ENCODE assay signal across 8 cellular contexts in the genomic region with DNA sequence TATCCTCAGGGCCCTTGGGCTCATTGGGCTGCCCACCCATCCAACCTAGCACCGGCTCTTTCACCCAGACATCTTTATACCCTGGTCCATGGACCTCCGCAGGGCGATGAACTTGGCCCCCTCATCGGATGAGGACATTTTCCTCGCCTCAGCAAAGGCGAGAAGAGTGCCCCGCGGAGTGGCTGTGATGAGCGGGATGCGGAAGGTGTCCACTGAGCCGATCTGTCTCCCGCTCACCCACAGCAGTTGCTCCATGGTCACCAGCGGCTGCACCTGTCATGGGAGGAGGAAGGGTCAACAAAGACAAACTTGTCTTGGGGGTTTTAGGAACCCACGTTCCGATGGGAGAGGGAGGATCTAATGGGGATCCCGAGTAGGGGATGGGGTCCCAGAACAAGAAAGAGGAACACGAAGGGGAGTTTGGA. TPM values are rescaled to one million over a fixed set of nuclear protein-coding genes. Genes with fewer than 3 reads are reported as not detected.
DNase-seq lines count a peak whose midpoint lies in the region; ATAC-seq and TF ChIP-seq lines count a peak whose summit lies in the region.

No MANE protein-coding gene starts in this region.

- CTCF ChIA-PET in SK-N-SH (lab: Yijun Ruan, JAX) = interaction anchor here (0.7 to 2.7 kb wide), 3 partner anchors 91 to 181 kb away, joined by 3 to 14 read pairs (median 4); partner anchors contain the start of genes DDAH2 and LY6G5C

- TF ChIP-seq EP300 in SK-N-SH (IDR thresholded peaks at IDR 0.05; ENCODE audit: borderline replicate concordance in 1 of 2, low read depth in 1 of 2, low read length in 1 of 2) = no peak

- H3K4me3 ChIP-seq in SK-N-SH (ENCODE audit: low read depth in 2 of 2, low read length in 1 of 2) (peak overlapping the region; percentile 78 to 98), kidney epithelial cell (ENCODE audit: low read depth, low read length) (peak overlapping the region; percentile 93), subcutaneous abdominal adipose tissue (ENCODE audit: low read depth in 1 of 5, low read length in 5 of 5) (peak overlapping the region; percentile 86 to 97 (median 92))

- H3K9me3 Mint-ChIP-seq in activated naive CD8-positive, alpha-beta T cell treated with anti-CD3 and anti-CD28 coated beads, Interleukin-2, amount 50 U/mL, for 24 hours = no peaks in the 10 kb centered on the region

- peaks cover 8% of the 10 kb centered on the region for H3K36me3 Mint-ChIP-seq in activated naive CD8-positive, alpha-beta T cell treated with anti-CD3 and anti-CD28 coated beads, Interleukin-2, amount 50 U/mL, for 24 hours (ENCODE audit: low read depth)

- no peak for TF ChIP-seq RAD21 in SK-N-SH (IDR thresholded peaks at IDR 0.05; ENCODE audit: low read length)

- H3K27ac Mint-ChIP-seq in activated naive CD8-positive, alpha-beta T cell treated with anti-CD3 and anti-CD28 coated beads, Interleukin-2, amount 50 U/mL, for 24 hours = peak overlapping the region; percentile 96

- DNase-seq in SK-N-SH = peak; percentile 30
- DNase-seq in activated naive CD8-positive, alpha-beta T cell treated with anti-CD3 and anti-CD28 coated beads, Interleukin-2, amount 50 U/mL, for 24 hours = no peak
- DNase-seq in kidney epithelial cell (ENCODE audit: low read depth) = no peak
- no peak for DNase-seq in middle frontal gyrus (ENCODE audit: extremely low spot score, low spot score)
- no peak for DNase-seq in mucosa of gallbladder (ENCODE audit: low spot score)
- no peak for DNase-seq in GOT3 (lab: John Stamatoyannopoulos, UW)

- POLR2A ChIA-PET in SK-N-SH (lab: Yijun Ruan, JAX) = interaction anchor here (0.7 to 2.4 kb wide), 6 partner anchors 19 to 132 kb away, joined by 3 to 16 read pairs (median 4); partner anchors contain the start of genes EHMT2, HSPA1A and HSPA1L

- H3K27me3 ChIP-seq in SK-N-SH (ENCODE audit: insufficient read depth) (no peaks in the 10 kb centered on the region), kidney epithelial cell (ENCODE audit: control insufficient read depth, insufficient read depth, low read length) (no peaks in the 10 kb centered on the region), subcutaneous abdominal adipose tissue (ENCODE audit: control insufficient read depth in 5 of 5, insufficient read depth in 4 of 5, low read length in 5 of 5) (no peaks in the 10 kb centered on the region)

- H3K9me3 ChIP-seq in SK-N-SH = no peaks in the 10 kb centered on the region
- no peaks in the 10 kb centered on the region for H3K9me3 ChIP-seq in subcutaneous abdominal adipose tissue (ENCODE audit: control insufficient read depth in 5 of 5, low read length in 5 of 5)

- H3K9ac ChIP-seq in SK-N-SH (peak overlapping the region; percentile 67), subcutaneous abdominal adipose tissue (ENCODE audit: low read length in 5 of 5) (peak overlapping the region; percentile 81 to 86 (median 84))

- peaks cover 10% of the 10 kb centered on the region for H3K79me2 ChIP-seq in SK-N-SH (ENCODE audit: insufficient read depth)

- no peak for ATAC-seq in SK-N-SH treated with all-trans-retinoic acid at 6 μM for 48 hours
- ATAC-seq in activated naive CD8-positive, alpha-beta T cell treated with anti-CD3 and anti-CD28 coated beads, Interleukin-2, amount 50 U/mL, for 24 hours = no peak

- H3K4me3 Mint-ChIP-seq in activated naive CD8-positive, alpha-beta T cell treated with anti-CD3 and anti-CD28 coated beads, Interleukin-2, amount 50 U/mL, for 24 hours = peak overlapping the region; percentile 90

- H3K4me2 ChIP-seq in SK-N-SH = peak overlapping the region; percentile 100

- no peaks in the 10 kb centered on the region for H3K9me2 ChIP-seq in SK-N-SH

- H2AFZ ChIP-seq in SK-N-SH (ENCODE audit: low read depth) = peak overlapping the region; percentile 82

- peaks cover 0 to 14% of the 10 kb centered on the region in 2 experiments; a peak in 1 of 4 replicates for H3K4me1 ChIP-seq in SK-N-SH (ENCODE audit: control insufficient read depth in 1 of 2, insufficient read depth in 2 of 2, low read depth in 1 of 2, low read length in 1 of 2)
- peaks cover 3 to 26% (median 22%) of the 10 kb centered on the region in 5 donors for H3K4me1 ChIP-seq in subcutaneous abdominal adipose tissue (ENCODE audit: control insufficient read depth in 5 of 5, insufficient read depth in 5 of 5, low read length in 5 of 5)

- WGBS in SK-N-SH (ENCODE audit: low lambda C conversion rate) = 34% methylated on average over 17 of the region's 17 CpGs

- no peaks in the 10 kb centered on the region for H4K20me1 ChIP-seq in SK-N-SH (ENCODE audit: insufficient read depth)

- H3K27ac ChIP-seq in SK-N-SH (ENCODE audit: low read depth in 2 of 2, low read length in 1 of 2) (no peak overlapping the region), subcutaneous abdominal adipose tissue (ENCODE audit: low read depth, low read length) (peak overlapping the region; percentile 67)

- peaks cover 4 to 11% of the 10 kb centered on the region in 2 experiments for H3K36me3 ChIP-seq in SK-N-SH (replicated peaks in 1 of 2; ENCODE audit: control insufficient read depth in 1 of 2, insufficient read depth in 2 of 2, low read length in 1 of 2)
- peaks cover 1% of the 10 kb centered on the region for H3K36me3 ChIP-seq in kidney epithelial cell (ENCODE audit: control insufficient read depth, insufficient read depth, low read length)
- H3K36me3 ChIP-seq in subcutaneous abdominal adipose tissue (ENCODE audit: control insufficient read depth in 5 of 5, insufficient read depth in 5 of 5, low read length in 5 of 5) = peaks cover 0 to 41% (median 30%) of the 10 kb centered on the region in 5 donors

- H3K27me3 Mint-ChIP-seq in activated naive CD8-positive, alpha-beta T cell treated with anti-CD3 and anti-CD28 coated beads, Interleukin-2, amount 50 U/mL, for 24 hours = peaks cover 3% of the 10 kb centered on the region

- no peak for TF ChIP-seq CTCF in SK-N-SH (IDR thresholded peaks at IDR 0.05)
- no peak for TF ChIP-seq CTCF in kidney epithelial cell (IDR thresholded peaks at IDR 0.05; ENCODE audit: insufficient read depth, low read length, poor library complexity, severe bottlenecking)

- peaks cover 38% of the 10 kb centered on the region for H3K4me1 Mint-ChIP-seq in activated naive CD8-positive, alpha-beta T cell treated with anti-CD3 and anti-CD28 coated beads, Interleukin-2, amount 50 U/mL, for 24 hours

- peaks cover 15% of the 10 kb centered on the region for H3F3A ChIP-seq in SK-N-SH (replicated peaks; ENCODE audit: insufficient read depth)

TF ChIP-seq in SK-N-SH, 30 proteins besides CTCF, POLR2A, EP300 and RAD21:
- TF ChIP-seq YY1 (IDR thresholded peaks at IDR 0.05; ENCODE audit: low read depth) (no peak), MEF2A (IDR thresholded peaks at IDR 0.05; ENCODE audit: borderline replicate concordance, low read depth) (no peak), SMC3 (IDR thresholded peaks at IDR 0.05; ENCODE audit: low read depth, low read length) (no peak)

TF ChIP-seq in SK-N-SH treated with all-trans-retinoic acid at 6 μM for 48 hours, 23 proteins besides CTCF, POLR2A, EP300 and RAD21 (continues in another document):
- TF ChIP-seq OSR1 (CRISPR knock-in tag; IDR thresholded peaks at IDR 0.05) = no peak
- no peak for TF ChIP-seq ZNF70 (CRISPR knock-in tag; IDR thresholded peaks at IDR 0.05)
- no peak for TF ChIP-seq RARB (CRISPR knock-in tag; IDR thresholded peaks at IDR 0.05)
- TF ChIP-seq GLIS3 (CRISPR knock-in tag; IDR thresholded peaks at IDR 0.05) = no peak
- TF ChIP-seq SNAI2 (CRISPR knock-in tag; IDR thresholded peaks at IDR 0.05) = no peak
- TF ChIP-seq ZFP3 (CRISPR knock-in tag; IDR thresholded peaks at IDR 0.05) = no peak
- TF ChIP-seq ESRRG (CRISPR knock-in tag; IDR thresholded peaks at IDR 0.05) = no peak
- TF ChIP-seq TCF4 (CRISPR knock-in tag; IDR thresholded peaks at IDR 0.05; ENCODE audit: borderline replicate concordance) = no peak
- TF ChIP-seq BACH2 (CRISPR knock-in tag; IDR thresholded peaks at IDR 0.05; ENCODE audit: borderline replicate concordance) = no peak

RNA-seq across cellular contexts. Expression of gene NEU1, which starts 0.7 kb away (rescaled TPM):
- polyA plus RNA-seq in SK-N-SH (2012; rRNA removed) = 42.2 and 43.0 TPM in 2 replicates
- polyA plus RNA-seq in SK-N-SH (2012; cell fraction: cytosol; rRNA removed) = 26.4 and 32.7 TPM in 2 replicates
- polyA plus RNA-seq in SK-N-SH (2012; cell fraction: nucleus; rRNA removed) = 31.9 and 35.3 TPM in 2 replicates
- 142 and 152 TPM in 2 replicates for total RNA-seq in kidney epithelial cell
- 91.2 TPM for total RNA-seq in mucosa of gallbladder

RNA-seq across cellular contexts. Expression of gene SLC44A4, which starts 16.9 kb away (rescaled TPM):
- 0.26 and 0.49 TPM in 2 replicates for polyA plus RNA-seq in SK-N-SH (2012; rRNA removed)
- 0.18 and 0.26 TPM in 2 replicates for polyA plus RNA-seq in SK-N-SH (2012; cell fraction: cytosol; rRNA removed)
- 0.40 and 0.66 TPM in 2 replicates for polyA plus RNA-seq in SK-N-SH (2012; cell fraction: nucleus; rRNA removed)
- 17.7 and 26.1 TPM in 2 replicates for total RNA-seq in kidney epithelial cell
- total RNA-seq in mucosa of gallbladder = 457 TPM

RNA-seq across cellular contexts. Expression of gene HSPA1B, which starts 34.4 kb away (rescaled TPM):
- 52.4 and 96.3 TPM in 2 replicates for polyA plus RNA-seq in SK-N-SH (2012; rRNA removed)
- polyA plus RNA-seq in SK-N-SH (2012; cell fraction: cytosol; rRNA removed) = 52.5 and 64.0 TPM in 2 replicates
- 58.0 and 64.5 TPM in 2 replicates for polyA plus RNA-seq in SK-N-SH (2012; cell fraction: nucleus; rRNA removed)
- total RNA-seq in kidney epithelial cell (68.3 and 79.1 TPM in 2 replicates), mucosa of gallbladder (277 TPM)

RNA-seq across cellular contexts. Expression of gene EHMT2, which starts 35.6 kb away (rescaled TPM):
- polyA plus RNA-seq in SK-N-SH (2012; rRNA removed) = 50.1 and 72.0 TPM in 2 replicates
- 25.3 and 39.7 TPM in 2 replicates for polyA plus RNA-seq in SK-N-SH (2012; cell fraction: cytosol; rRNA removed)
- polyA plus RNA-seq in SK-N-SH (2012; cell fraction: nucleus; rRNA removed) = 209 and 212 TPM in 2 replicates
- total RNA-seq in kidney epithelial cell (55.7 and 59.3 TPM in 2 replicates), mucosa of gallbladder (63.4 TPM)

RNA-seq across cellular contexts. Expression of gene ZBTB12, which starts 40.0 kb away (rescaled TPM):
- 8.3 and 8.4 TPM in 2 replicates for polyA plus RNA-seq in SK-N-SH (2012; rRNA removed)
- 4.5 and 8.4 TPM in 2 replicates for polyA plus RNA-seq in SK-N-SH (2012; cell fraction: cytosol; rRNA removed)
- polyA plus RNA-seq in SK-N-SH (2012; cell fraction: nucleus; rRNA removed) = 4.9 and 7.0 TPM in 2 replicates
- 3.0 and 4.9 TPM in 2 replicates for total RNA-seq in kidney epithelial cell
- 11.8 TPM for total RNA-seq in mucosa of gallbladder

Comparison
In these comparisons a context has a peak if more than half of its experiments do, and no peak if none do; other contexts are left out.
1. RNA of gene SLC44A4, which starts 16.9 kb away (total RNA-seq): 457 TPM in mucosa of gallbladder (single experiment); 17.7 to 26.1 TPM in kidney epithelial cell; every median in the first group is over 10 times any median in the second.
2. Peak in every context shown above with its lines, with median percentiles within 50 percentile points of each other: H3K4me3 ChIP-seq.